13 cellular contexts compared by ENCODE assay signal in the genomic region with DNA sequence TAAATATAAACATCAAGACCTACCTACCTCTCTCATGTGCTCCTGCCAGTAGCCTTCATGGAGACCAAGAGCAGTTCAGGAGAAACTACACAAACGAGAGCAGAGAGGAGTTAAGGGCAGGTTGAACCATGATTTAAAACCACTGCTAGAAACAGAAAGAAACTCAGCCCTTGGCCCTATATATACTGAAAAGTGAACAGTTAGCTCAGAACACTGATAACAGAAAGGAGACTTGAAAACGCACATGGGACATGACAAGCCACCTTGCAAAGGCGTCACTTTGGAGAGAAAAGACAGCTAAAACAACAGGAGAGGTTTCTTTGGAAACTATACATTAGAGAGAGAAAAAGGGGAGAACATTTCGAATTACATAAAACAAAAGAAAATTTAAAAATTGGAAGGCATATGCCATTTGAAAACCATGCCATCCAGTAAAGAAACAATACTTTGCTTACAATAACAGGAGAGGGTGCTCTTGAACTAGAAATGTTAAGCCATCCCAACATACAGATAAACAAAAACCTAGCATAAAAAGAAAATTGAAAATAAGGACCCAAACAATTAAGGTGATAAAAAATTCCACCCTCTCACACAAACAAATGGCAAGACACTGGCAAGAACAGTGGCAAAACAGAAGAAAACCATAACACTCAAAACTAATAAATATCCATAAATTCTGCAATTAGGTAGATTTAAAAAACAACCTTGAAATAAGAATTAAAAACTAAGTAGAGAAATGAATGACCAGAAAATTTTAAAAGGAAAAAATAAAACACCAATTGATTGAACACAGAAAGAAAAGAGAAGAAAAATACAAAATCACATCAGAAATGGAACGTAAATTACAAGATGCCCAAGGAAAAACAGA.
DNase-seq lines count a peak whose midpoint lies in the region; ATAC-seq and TF ChIP-seq lines count a peak whose summit lies in the region.
"Had no signal": no experiment of that assay in that cellular context is flagged by ENCODE, and none has a peak within 500 bp of the region (broad histone marks: within the 10 kb centered on the region; RNA-seq: fewer than 3 reads in every experiment).

No MANE protein-coding gene starts in this region.

- H4K20me1 ChIP-seq in SK-N-SH (ENCODE audit: insufficient read depth), result no peaks in the 10 kb centered on the region

- CTCF ChIA-PET in SK-N-SH (lab: Yijun Ruan, JAX), result interaction anchor here (1.5 kb wide), 1 partner anchor 9 kb away, joined by 3 read pairs; no protein-coding TSS in a partner anchor
- CTCF ChIA-PET in CD4-positive, alpha-beta T cell (lab: Charles Lee), result no interaction called here

- TF ChIP-seq EP300 in SK-N-SH (IDR thresholded peaks at IDR 0.05; ENCODE audit: borderline replicate concordance in 1 of 2, low read depth in 1 of 2, low read length in 1 of 2), result no peak

- H2AFZ ChIP-seq in SK-N-SH (ENCODE audit: low read depth), result no peak overlapping the region

- H3K27ac Mint-ChIP-seq in nephron progenitor cell, result peak overlapping the region; percentile 1
- H3K27ac Mint-ChIP-seq in CD4-positive, alpha-beta T cell, result no peak overlapping the region
- H3K27ac Mint-ChIP-seq: activated T-helper 1 cell treated with anti-CD3 and anti-CD28 coated beads, Interleukin-12 subunit alpha, Interleukin-12 subunit beta, Interleukin-2, Interleukin-4 antibody, amounts not matched to agents 30 ng/mL and 10 ng/mL and 1 ng/mL, durations not matched to agents 14 hours and 24 hours and 36 hours; effector memory CD8-positive, alpha-beta T cell; T-helper 17 cell had no signal

- no peak for DNase-seq in SK-N-SH
- no peak for DNase-seq in nephron progenitor cell
- DNase-seq in WERI-Rb-1, result no peak
- DNase-seq in CD4-positive, alpha-beta T cell, result no peak
- no peak for DNase-seq in psoas muscle
- no peak for DNase-seq in NCI-H446 treated with DMSO at 0.1 percent for 48 hours (lab: John Stamatoyannopoulos, UW)
- DNase-seq: effector memory CD8-positive, alpha-beta T cell; NCI-H2107; stomach; T-helper 17 cell had no signal

- H3K4me2 ChIP-seq in SK-N-SH, result no peak overlapping the region

- ATAC-seq in GM18909 (IDR thresholded peaks at IDR 0.05; ENCODE audit: poor library complexity, unreplicated experiment) (peak; percentile 50), HG02885 (IDR thresholded peaks at IDR 0.05; ENCODE audit: poor library complexity, unreplicated experiment) (peak; percentile 83), psoas muscle (no peak)
- ATAC-seq in CD4-positive, alpha-beta T cell (ENCODE audit: poor library complexity), result no peak
- ATAC-seq: effector memory CD8-positive, alpha-beta T cell; T-helper 17 cell had no signal

- no peaks in the 10 kb centered on the region for H3K9me3 ChIP-seq in SK-N-SH
- H3K9me3 ChIP-seq in WERI-Rb-1 (ENCODE audit: severe bottlenecking), result no peaks in the 10 kb centered on the region
- H3K9me3 ChIP-seq in CD4-positive, alpha-beta T cell (ENCODE audit: control insufficient read depth, low read length), result no peaks in the 10 kb centered on the region
- no peaks in the 10 kb centered on the region for H3K9me3 ChIP-seq in psoas muscle

- H3K27me3 Mint-ChIP-seq in nephron progenitor cell (ENCODE audit: low read depth, poor library complexity), result no peaks in the 10 kb centered on the region
- no peaks in the 10 kb centered on the region for H3K27me3 Mint-ChIP-seq in CD4-positive, alpha-beta T cell
- H3K27me3 Mint-ChIP-seq: effector memory CD8-positive, alpha-beta T cell; T-helper 17 cell had no signal

- H3K27me3 ChIP-seq in SK-N-SH (ENCODE audit: insufficient read depth) (no peaks in the 10 kb centered on the region), WERI-Rb-1 (ENCODE audit: insufficient read depth, low read depth, severe bottlenecking) (no peaks in the 10 kb centered on the region), psoas muscle (ENCODE audit: insufficient read depth in 3 of 3, low read length in 2 of 3) (no peaks in the 10 kb centered on the region)
- H3K27me3 ChIP-seq in CD4-positive, alpha-beta T cell (ENCODE audit: control insufficient read depth, insufficient read depth, low read length), result no peaks in the 10 kb centered on the region
- H3K27me3 ChIP-seq: stomach had no signal

- no peak overlapping the region for H3K9ac ChIP-seq in SK-N-SH

- H3K36me3 ChIP-seq in SK-N-SH (replicated peaks in 1 of 2; ENCODE audit: control insufficient read depth in 1 of 2, insufficient read depth in 2 of 2, low read length in 1 of 2) (no peaks in the 10 kb centered on the region), WERI-Rb-1 (no peaks in the 10 kb centered on the region), psoas muscle (ENCODE audit: insufficient read depth in 1 of 2, low read depth in 1 of 2) (no peaks in the 10 kb centered on the region)
- H3K36me3 ChIP-seq: stomach had no signal

- TF ChIP-seq CTCF in SK-N-SH (IDR thresholded peaks at IDR 0.05) (peak; percentile 34), nephron progenitor cell (IDR thresholded peaks at IDR 0.05) (no peak), WERI-Rb-1 (IDR thresholded peaks at IDR 0.05; ENCODE audit: low read depth, low read length) (no peak), psoas muscle (IDR thresholded peaks at IDR 0.05) (no peak)
- TF ChIP-seq CTCF in CD4-positive, alpha-beta T cell (IDR thresholded peaks at IDR 0.05), result no peak

- intact Hi-C loops in CD4-positive, alpha-beta T cell (cut with DNase I, micrococcal nuclease), result no loop called here
- intact Hi-C loops in psoas muscle (cut with DNase I), result no loop called here

- no peak overlapping the region for H3K4me3 Mint-ChIP-seq in nephron progenitor cell
- no peak overlapping the region for H3K4me3 Mint-ChIP-seq in CD4-positive, alpha-beta T cell
- H3K4me3 Mint-ChIP-seq: activated T-helper 1 cell treated with anti-CD3 and anti-CD28 coated beads, Interleukin-12 subunit alpha, Interleukin-12 subunit beta, Interleukin-2, Interleukin-4 antibody, amounts not matched to agents 30 ng/mL and 10 ng/mL and 1 ng/mL, durations not matched to agents 14 hours and 24 hours and 36 hours; effector memory CD8-positive, alpha-beta T cell; T-helper 17 cell had no signal

- peak; percentile 41 for TF ChIP-seq RAD21 in SK-N-SH (IDR thresholded peaks at IDR 0.05; ENCODE audit: low read length)

- POLR2A ChIA-PET in SK-N-SH (lab: Yijun Ruan, JAX), result no interaction called here
- POLR2A ChIA-PET in CD4-positive, alpha-beta T cell (lab: Charles Lee), result no interaction called here

- H3K27ac ChIP-seq in SK-N-SH (ENCODE audit: low read depth in 2 of 2, low read length in 1 of 2) (no peak overlapping the region), WERI-Rb-1 (no peak overlapping the region), psoas muscle (no peak overlapping the region)
- H3K27ac ChIP-seq in CD4-positive, alpha-beta T cell (ENCODE audit: low read depth, low read length), result no peak overlapping the region
- H3K27ac ChIP-seq: stomach had no signal

- H3K79me2 ChIP-seq in SK-N-SH (ENCODE audit: insufficient read depth), result no peaks in the 10 kb centered on the region

- H3K4me3 ChIP-seq in SK-N-SH (ENCODE audit: low read depth in 2 of 2, low read length in 1 of 2) (no peak overlapping the region), WERI-Rb-1 (ENCODE audit: low read depth, low read length) (no peak overlapping the region), psoas muscle (no peak overlapping the region)
- H3K4me3 ChIP-seq: stomach had no signal

- H3K4me1 Mint-ChIP-seq in nephron progenitor cell, result no peaks in the 10 kb centered on the region
- no peaks in the 10 kb centered on the region for H3K4me1 Mint-ChIP-seq in CD4-positive, alpha-beta T cell (ENCODE audit: low read depth)
- H3K4me1 Mint-ChIP-seq: T-helper 17 cell had no signal

- no peaks in the 10 kb centered on the region for H3K36me3 Mint-ChIP-seq in nephron progenitor cell (ENCODE audit: low read depth)
- peaks cover under 1% of the 10 kb centered on the region for H3K36me3 Mint-ChIP-seq in CD4-positive, alpha-beta T cell (ENCODE audit: low read depth)

- WGBS in SK-N-SH (ENCODE audit: low lambda C conversion rate), result 79% methylated on average over 5 of the region's 5 CpGs
- 87 to 92% (median 87%) methylated on average over 5 of the region's 5 CpGs for WGBS in psoas muscle, 3 donors

- no peaks in the 10 kb centered on the region for H3K9me2 ChIP-seq in SK-N-SH

- H3F3A ChIP-seq in SK-N-SH (replicated peaks; ENCODE audit: insufficient read depth), result no peaks in the 10 kb centered on the region

- H3K9me3 Mint-ChIP-seq in nephron progenitor cell, result peaks cover 4% of the 10 kb centered on the region
- H3K9me3 Mint-ChIP-seq in CD4-positive, alpha-beta T cell, result no peaks in the 10 kb centered on the region
- H3K9me3 Mint-ChIP-seq: activated T-helper 1 cell treated with anti-CD3 and anti-CD28 coated beads, Interleukin-12 subunit alpha, Interleukin-12 subunit beta, Interleukin-2, Interleukin-4 antibody, amounts not matched to agents 30 ng/mL and 10 ng/mL and 1 ng/mL, durations not matched to agents 14 hours and 24 hours and 36 hours; effector memory CD8-positive, alpha-beta T cell had no signal

- no peaks in the 10 kb centered on the region; a peak in 1 of 4 replicates for H3K4me1 ChIP-seq in SK-N-SH (ENCODE audit: control insufficient read depth in 1 of 2, insufficient read depth in 2 of 2, low read depth in 1 of 2, low read length in 1 of 2)
- H3K4me1 ChIP-seq in psoas muscle, result no peaks in the 10 kb centered on the region
- H3K4me1 ChIP-seq: stomach had no signal

TF ChIP-seq in SK-N-SH, 30 proteins besides CTCF, POLR2A, EP300 and RAD21:
- TF ChIP-seq RFX5 (IDR thresholded peaks at IDR 0.05; ENCODE audit: low read length), result no peak
- 0 out of 2 replicates have a peak, but pooled peaks have one; percentile 11 for TF ChIP-seq SMC3 (IDR thresholded peaks at IDR 0.05; ENCODE audit: low read depth, low read length)
TF ChIP-seq in SK-N-SH: peak in this region for 1.

Comparison
In these comparisons a context has a peak if more than half of its experiments do, and no peak if none do; other contexts are left out.
1. ATAC-seq: peak in GM18909 (single experiment) and HG02885 (single experiment); none in CD4-positive, alpha-beta T cell (single experiment) and psoas muscle (0 of 4).